Comparison of ENCODE assay signal across 22 cellular contexts in the genomic region with DNA sequence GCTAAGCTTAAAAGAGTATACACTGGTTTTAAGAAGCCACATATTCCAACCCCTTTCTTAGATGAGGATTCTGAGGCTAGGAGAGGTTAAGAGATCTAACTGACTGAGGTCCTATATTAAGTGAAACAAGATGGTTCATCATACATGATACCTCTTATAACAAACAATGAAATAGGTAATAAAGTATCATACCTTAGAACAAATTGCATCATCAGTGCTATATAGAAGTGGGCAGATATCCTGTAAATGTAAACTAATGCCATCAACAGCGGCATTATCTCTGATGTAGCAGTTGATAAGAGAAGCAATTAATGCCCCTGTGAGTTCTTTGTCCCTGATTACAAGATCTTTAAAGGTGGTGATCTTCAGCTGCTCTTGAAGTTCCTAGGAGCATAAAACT.
A peak's percentile ranks its signal among the peaks of the same experiment; 100 is the strongest.
DNase-seq lines count a peak whose midpoint lies in the region; ATAC-seq and TF ChIP-seq lines count a peak whose summit lies in the region.
"Had no signal": no experiment of that assay in that cellular context is flagged by ENCODE, and none has a peak within 500 bp of the region (broad histone marks: within the 10 kb centered on the region; RNA-seq: fewer than 3 reads in every experiment).

No MANE protein-coding gene starts in this region.

- H3K18ac ChIP-seq in IMR-90 (ENCODE audit: low read depth, low read length) (no peak overlapping the region), mesendoderm (ENCODE audit: low read length) (no peak overlapping the region)

- no peak overlapping the region for H3K4me3 Mint-ChIP-seq in activated T-cell treated with anti-CD3 and anti-CD28 coated beads, Interleukin-2, amount 50 U/mL, for 72 hours
- no peak overlapping the region for H3K4me3 Mint-ChIP-seq in activated T-cell treated with anti-CD3 and anti-CD28 coated beads, Interleukin-2, amount 50 U/mL, for 4 hours
- H3K4me3 Mint-ChIP-seq: B cell; CD4-positive, alpha-beta T cell; CD8-positive, alpha-beta memory T cell had no signal

- no peak for ATAC-seq in activated T-cell treated with anti-CD3 and anti-CD28 coated beads, Interleukin-2, amount 50 U/mL, for 72 hours (replicated peaks in 1 of 2)
- no peak for ATAC-seq in activated T-cell treated with anti-CD3 and anti-CD28 coated beads, Interleukin-2, amount 50 U/mL, for 4 hours
- no peak for ATAC-seq in IMR-90 (ENCODE audit: low read depth)
- ATAC-seq: A549, GM12878 had no signal

- H2BK120ac ChIP-seq in IMR-90 (ENCODE audit: low read depth, low read length), result no peak overlapping the region
- no peak overlapping the region for H2BK120ac ChIP-seq in mesendoderm (ENCODE audit: low read depth, low read length)

- H3K27me3 Mint-ChIP-seq in activated T-cell treated with anti-CD3 and anti-CD28 coated beads, Interleukin-2, amount 50 U/mL, for 72 hours (ENCODE audit: low read depth), result no peaks in the 10 kb centered on the region
- no peaks in the 10 kb centered on the region for H3K27me3 Mint-ChIP-seq in activated T-cell treated with anti-CD3 and anti-CD28 coated beads, Interleukin-2, amount 50 U/mL, for 4 hours (ENCODE audit: low read depth)
- H3K27me3 Mint-ChIP-seq: B cell; CD4-positive, alpha-beta T cell; CD8-positive, alpha-beta memory T cell had no signal

- intact Hi-C loops in IMR-90 (cut with micrococcal nuclease), result no loop called here

- H2BK5ac ChIP-seq in IMR-90 (ENCODE audit: low read depth, low read length, poor library complexity, severe bottlenecking), result no peak overlapping the region
- no peak overlapping the region for H2BK5ac ChIP-seq in mesendoderm (ENCODE audit: low read length)

- no peak for TF ChIP-seq POLR2A in IMR-90 (IDR thresholded peaks at IDR 0.05; ENCODE audit: low read depth, low read length)

- no peak overlapping the region for H2AK9ac ChIP-seq in IMR-90 (replicated peaks; ENCODE audit: low read depth, low read length, poor library complexity)

- H3K56ac ChIP-seq in IMR-90 (ENCODE audit: extremely low read depth, insufficient read depth, low read length) (no peak overlapping the region), mesendoderm (ENCODE audit: low read length) (no peak overlapping the region)

- peak overlapping the region; percentile 48 for H3K27ac Mint-ChIP-seq in activated T-cell treated with anti-CD3 and anti-CD28 coated beads, Interleukin-2, amount 50 U/mL, for 72 hours
- H3K27ac Mint-ChIP-seq: B cell; CD4-positive, alpha-beta T cell had no signal

- H3K9me3 ChIP-seq in IMR-90 (ENCODE audit: control insufficient read depth, insufficient read depth, low read length), result no peaks in the 10 kb centered on the region
- H3K9me3 ChIP-seq: A549; BLaER1 treated with 17β-estradiol and CSF1 and Interleukin-3, amounts not matched to agents 10 nM and 100 nM had no signal

- dilution Hi-C loops in IMR-90 (cut with HindIII; ENCODE audit: low sequenced_read_pairs, unreplicated experiment), result no loop called here

- no peak overlapping the region for H4K5ac ChIP-seq in IMR-90 (ENCODE audit: low read depth, low read length)
- H4K5ac ChIP-seq in mesendoderm (ENCODE audit: low read length), result no peak overlapping the region

- no peak overlapping the region for H4K8ac ChIP-seq in IMR-90 (ENCODE audit: low read depth in 2 of 2, low read length in 2 of 2)
- H4K8ac ChIP-seq in mesendoderm (ENCODE audit: low read depth, low read length), result no peak overlapping the region

- no peak overlapping the region for H3K27ac ChIP-seq in IMR-90 (ENCODE audit: insufficient read depth, low read length)
- H3K27ac ChIP-seq in mesendoderm (ENCODE audit: low read depth, low read length), result no peak overlapping the region
- H3K27ac ChIP-seq: 22Rv1; A549; BLaER1 treated with 17β-estradiol and CSF1 and Interleukin-3, amounts not matched to agents 10 nM and 100 nM; C4-2B had no signal

- POLR2A ChIA-PET in IMR-90 (lab: Charles Lee; ENCODE audit: unreplicated experiment), result no interaction called here

- no peaks in the 10 kb centered on the region for H3K9me3 Mint-ChIP-seq in activated T-cell treated with anti-CD3 and anti-CD28 coated beads, Interleukin-2, amount 50 U/mL, for 72 hours
- no peaks in the 10 kb centered on the region for H3K9me3 Mint-ChIP-seq in activated T-cell treated with anti-CD3 and anti-CD28 coated beads, Interleukin-2, amount 50 U/mL, for 4 hours
- H3K9me3 Mint-ChIP-seq: CD4-positive, alpha-beta T cell had no signal

- no CpG with 5 or more reads among the region's 1 CpG for WGBS in IMR-90 (ENCODE audit: extremely low coverage in 2 of 2, insufficient read length in 1 of 2), 2 experiments
- WGBS in mesendoderm (ENCODE audit: extremely low coverage, insufficient coverage, low lambda C conversion rate), result no CpG with 5 or more reads among the region's 1 CpG

- no peak overlapping the region for H2AFZ ChIP-seq in IMR-90 (replicated peaks; ENCODE audit: low read length, poor library complexity)

- peaks cover 10 to 35% of the 10 kb centered on the region in 2 donors for H3K36me3 Mint-ChIP-seq in activated T-cell treated with anti-CD3 and anti-CD28 coated beads, Interleukin-2, amount 50 U/mL, for 72 hours (ENCODE audit: insufficient read depth in 2 of 2)
- peaks cover 34% of the 10 kb centered on the region for H3K36me3 Mint-ChIP-seq in activated T-cell treated with anti-CD3 and anti-CD28 coated beads, Interleukin-2, amount 50 U/mL, for 4 hours (ENCODE audit: insufficient read depth)

- H3K4ac ChIP-seq in IMR-90 (ENCODE audit: low read depth, low read length) (no peak overlapping the region), mesendoderm (ENCODE audit: low read depth, low read length) (no peak overlapping the region)

- in situ Hi-C loops in IMR-90 (cut with MboI; ENCODE audit: low sequenced_read_pairs), result no loop called here

- H3K14ac ChIP-seq in IMR-90 (replicated peaks; ENCODE audit: low read depth, low read length), result no peak overlapping the region

- H3K9ac ChIP-seq in IMR-90 (ENCODE audit: low read depth, low read length) (no peak overlapping the region), mesendoderm (ENCODE audit: low read length) (no peak overlapping the region)
- H3K9ac ChIP-seq: BLaER1 treated with 17β-estradiol and CSF1 and Interleukin-3, amounts not matched to agents 10 nM and 100 nM had no signal

- no peak for TF ChIP-seq RAD21 in IMR-90 (IDR thresholded peaks at IDR 0.05; ENCODE audit: low read length)

- BruUV-seq in IMR-90 (replicated peaks; lab: Mats Ljungman, UMichigan), result no TSS peak

- no peak for DNase-seq in activated T-cell treated with anti-CD3 and anti-CD28 coated beads, Interleukin-2, amount 50 U/mL, for 72 hours
- no peak for DNase-seq in activated T-cell treated with anti-CD3 and anti-CD28 coated beads, Interleukin-2, amount 50 U/mL, for 4 hours
- DNase-seq in IMR-90 (no peak), mesendoderm (peak; percentile 10), NCI-H187 treated with DMSO at 0.1 percent for 48 hours (lab: John Stamatoyannopoulos, UW) (no peak)
- DNase-seq: AML-193; CD4-positive, alpha-beta T cell; CD8-positive, alpha-beta memory T cell; COR-L47; DMS 273 treated with DMSO at 0.1 percent for 48 hours; DMS153; DMS53; DMS79; DND-41; EL; GDM1 had no signal

- H3K9me1 ChIP-seq in IMR-90 (ENCODE audit: insufficient read depth, low read length), result no peaks in the 10 kb centered on the region

- no peaks in the 10 kb centered on the region for H4K20me1 ChIP-seq in IMR-90 (ENCODE audit: insufficient read depth, low read length)
- H4K20me1 ChIP-seq: BLaER1 treated with 17β-estradiol and CSF1 and Interleukin-3, amounts not matched to agents 10 nM and 100 nM had no signal

- H3K23ac ChIP-seq in IMR-90 (ENCODE audit: low read depth, low read length) (no peak overlapping the region), mesendoderm (ENCODE audit: low read length) (no peak overlapping the region)

- H3K4me1 ChIP-seq in IMR-90 (ENCODE audit: control insufficient read depth, insufficient read depth, low read length) (no peaks in the 10 kb centered on the region), mesendoderm (ENCODE audit: control insufficient read depth, low read depth, low read length) (no peaks in the 10 kb centered on the region)
- H3K4me1 ChIP-seq: A549; BLaER1 treated with 17β-estradiol and CSF1 and Interleukin-3, amounts not matched to agents 10 nM and 100 nM had no signal

- H3K79me2 ChIP-seq in mesendoderm (ENCODE audit: control insufficient read depth, insufficient read depth, low read length), result no peaks in the 10 kb centered on the region

- H3K4me2 ChIP-seq in IMR-90 (ENCODE audit: low read depth, low read length), result no peak overlapping the region
- no peak overlapping the region for H3K4me2 ChIP-seq in mesendoderm (ENCODE audit: low read length)
- H3K4me2 ChIP-seq: A549; BLaER1 treated with 17β-estradiol and CSF1 and Interleukin-3, amounts not matched to agents 10 nM and 100 nM had no signal

- TF ChIP-seq CTCF in IMR-90 (conservative IDR thresholded peaks at IDR 0.05; ENCODE audit: low read depth, low read length), result no peak

- H2AK5ac ChIP-seq in IMR-90 (ENCODE audit: low read depth, low read length), result no peak overlapping the region
- H2AK5ac ChIP-seq in mesendoderm (ENCODE audit: low read length), result no peak overlapping the region

- H3K4me1 Mint-ChIP-seq in activated T-cell treated with anti-CD3 and anti-CD28 coated beads, Interleukin-2, amount 50 U/mL, for 72 hours (ENCODE audit: low read depth), result no peaks in the 10 kb centered on the region
- H3K4me1 Mint-ChIP-seq in activated T-cell treated with anti-CD3 and anti-CD28 coated beads, Interleukin-2, amount 50 U/mL, for 4 hours (ENCODE audit: low read depth), result no peaks in the 10 kb centered on the region
- H3K4me1 Mint-ChIP-seq: B cell; CD8-positive, alpha-beta memory T cell had no signal

- no peak overlapping the region for H4K91ac ChIP-seq in IMR-90 (ENCODE audit: insufficient read depth, low read depth, low read length)

- no peak overlapping the region for H2BK20ac ChIP-seq in IMR-90 (ENCODE audit: low read depth, low read length)

- H2BK15ac ChIP-seq in IMR-90 (ENCODE audit: low read depth, low read length), result no peak overlapping the region
- H2BK15ac ChIP-seq in mesendoderm (replicated peaks; ENCODE audit: low read depth), result no peak overlapping the region

- H3K27me3 ChIP-seq in IMR-90 (ENCODE audit: control insufficient read depth, insufficient read depth, low read length), result no peaks in the 10 kb centered on the region
- H3K27me3 ChIP-seq in mesendoderm (ENCODE audit: insufficient read depth, low read length, poor library complexity), result no peaks in the 10 kb centered on the region
- H3K27me3 ChIP-seq: BLaER1 treated with 17β-estradiol and CSF1 and Interleukin-3, amounts not matched to agents 10 nM and 100 nM had no signal

- no peak overlapping the region for H3K4me3 ChIP-seq in IMR-90 (ENCODE audit: insufficient read depth, low read depth, low read length)
- H3K4me3 ChIP-seq in mesendoderm (ENCODE audit: low read length), result no peak overlapping the region
- H3K4me3 ChIP-seq: A549; BLaER1 treated with 17β-estradiol and CSF1 and Interleukin-3, amounts not matched to agents 10 nM and 100 nM; GM12878 had no signal

- CTCF ChIA-PET in IMR-90 (lab: Yijun Ruan, JAX), result interaction anchor here (0.6 kb wide), 1 partner anchor 34 kb away, joined by 6 read pairs; no protein-coding TSS in a partner anchor

- H3K36me3 ChIP-seq in IMR-90 (ENCODE audit: control insufficient read depth, insufficient read depth, low read length), result peaks cover 38% of the 10 kb centered on the region
- peaks cover 2% of the 10 kb centered on the region for H3K36me3 ChIP-seq in mesendoderm (ENCODE audit: control insufficient read depth, insufficient read depth, low read length)

- 0 out of 4 replicates have a peak, but pooled peaks cover 0 to 3% of the 10 kb centered on the region in 2 experiments for H3K79me1 ChIP-seq in IMR-90 (ENCODE audit: low read depth in 1 of 2, low read length in 2 of 2)
- H3K79me1 ChIP-seq in mesendoderm (ENCODE audit: low read length), result no peaks in the 10 kb centered on the region
